30 cellular contexts compared by ENCODE assay signal in the genomic region with DNA sequence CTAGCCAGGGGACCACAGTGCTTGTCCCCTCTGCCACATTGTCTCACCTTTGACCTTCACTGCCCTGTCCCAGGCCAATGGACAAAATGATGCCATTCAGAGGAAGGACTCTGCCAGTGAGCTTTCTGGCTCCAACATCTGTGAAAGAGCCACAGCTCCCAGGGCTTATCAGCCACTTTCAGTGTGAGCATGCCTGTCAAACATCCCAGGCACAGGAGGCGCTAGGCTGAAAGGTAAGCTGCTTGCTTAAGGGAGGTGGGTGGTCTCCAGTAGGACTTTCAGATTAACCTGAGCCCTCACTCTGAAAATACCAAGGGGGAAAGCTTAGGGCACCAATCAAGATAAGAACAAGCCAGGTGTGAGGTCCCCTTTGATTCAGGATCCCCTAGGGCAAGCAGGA. TPM values are rescaled to one million over a fixed set of nuclear protein-coding genes. Genes with fewer than 3 reads are reported as not detected.
A peak's percentile ranks its signal among the peaks of the same experiment; 100 is the strongest.
DNase-seq lines count a peak whose midpoint lies in the region; ATAC-seq and TF ChIP-seq lines count a peak whose summit lies in the region.
"Had no signal": no experiment of that assay in that cellular context is flagged by ENCODE, and none has a peak within 500 bp of the region (broad histone marks: within the 10 kb centered on the region; RNA-seq: fewer than 3 reads in every experiment).

No MANE protein-coding gene starts in this region.

- DNase-seq in cardiac septum (ENCODE audit: low spot score) (peak; percentile 14), left cardiac atrium (no peak), endodermal cell (peak; percentile 67), osteocyte (ENCODE audit: extremely low spot score, unreplicated experiment) (peak; percentile 53), MG63 (no peak), foreskin fibroblast (no peak), omental fat pad (ENCODE audit: low spot score) (no peak)
- no peak for DNase-seq in activated naive CD4-positive, alpha-beta T cell treated with anti-CD3 and anti-CD28 coated beads, Interleukin-2, amount 50 U/mL, for 72 hours (ENCODE audit: low spot score in 2 of 2)
- DNase-seq: COR-L47, GDM1, NCI-H1092, NCI-H1417 treated with DMSO at 0.1 percent for 48 hours, NCI-H1694 treated with DMSO at 0.1 percent for 48 hours, NCI-H2081 treated with DMSO at 0.1 percent for 48 hours, NCI-H2171, NCI-H226, NCI-H510A, NCI-H69, SHP77 had no signal

- H3K9me3 ChIP-seq in endodermal cell (ENCODE audit: control insufficient read depth, low read length) (no peaks in the 10 kb centered on the region), MG63 (no peaks in the 10 kb centered on the region)

- intact Hi-C loops in cardiac septum (cut with DNase I) = no loop called here
- intact Hi-C loops in left cardiac atrium (cut with DNase I) = no loop called here

- H3K27me3 Mint-ChIP-seq in endodermal cell (ENCODE audit: insufficient read depth) (peaks cover 40% of the 10 kb centered on the region), osteocyte (ENCODE audit: unreplicated experiment) (peaks cover 6% of the 10 kb centered on the region)
- H3K27me3 Mint-ChIP-seq: CD4-positive, alpha-beta T cell; IgD-negative memory B cell had no signal

- peak; percentile 45 for TF ChIP-seq CTCF in endodermal cell (conservative IDR thresholded peaks at IDR 0.05)
- TF ChIP-seq CTCF in osteocyte (IDR thresholded peaks at IDR 0.05) = no peak
- no peak for TF ChIP-seq CTCF in foreskin fibroblast (IDR thresholded peaks at IDR 0.05; ENCODE audit: low read depth, low read length)
- no peak for TF ChIP-seq CTCF in omental fat pad (IDR thresholded peaks at IDR 0.05)

- 60 to 82% methylated on average over 1 of the region's 1 CpG for WGBS in endodermal cell (ENCODE audit: insufficient coverage in 1 of 2, insufficient read length in 1 of 2), 2 experiments

- H3K4me1 Mint-ChIP-seq in endodermal cell (peaks cover 10% of the 10 kb centered on the region), osteocyte (ENCODE audit: unreplicated experiment) (no peaks in the 10 kb centered on the region)

- no peak for ATAC-seq in left cardiac atrium
- ATAC-seq in activated naive CD4-positive, alpha-beta T cell treated with anti-CD3 and anti-CD28 coated beads, Interleukin-2, amount 50 U/mL, for 72 hours = no peak
- no peak for ATAC-seq in omental fat pad (ENCODE audit: low FRiP score)
- ATAC-seq: GM12878, Panc1 had no signal

- no peak overlapping the region for H3K9ac ChIP-seq in endodermal cell (ENCODE audit: extremely low read depth, low read length, poor library complexity, severe bottlenecking)
- H3K9ac ChIP-seq: BLaER1 treated with 17β-estradiol and CSF1 and Interleukin-3, amounts not matched to agents 10 nM and 100 nM; KMS-11 had no signal

- H3K27me3 ChIP-seq in endodermal cell (ENCODE audit: control insufficient read depth, insufficient read depth, low read length, poor library complexity, severe bottlenecking) (peaks cover 39% of the 10 kb centered on the region), MG63 (no peaks in the 10 kb centered on the region)

- H3K27ac Mint-ChIP-seq in endodermal cell = peak overlapping the region; percentile 48
- H3K27ac Mint-ChIP-seq in osteocyte (ENCODE audit: unreplicated experiment) = no peak overlapping the region
- H3K27ac Mint-ChIP-seq in activated naive CD4-positive, alpha-beta T cell treated with anti-CD3 and anti-CD28 coated beads, Interleukin-2, amount 50 U/mL, for 72 hours = no peak overlapping the region
- H3K27ac Mint-ChIP-seq: CD4-positive, alpha-beta T cell; IgD-negative memory B cell had no signal

- H3K4me1 ChIP-seq in endodermal cell (ENCODE audit: control insufficient read depth, insufficient read depth, low read length) = no peaks in the 10 kb centered on the region

- H3K4me3 ChIP-seq in endodermal cell (ENCODE audit: low read length) (no peak overlapping the region), MG63 (no peak overlapping the region), foreskin fibroblast (ENCODE audit: low read depth in 1 of 2, low read length in 2 of 2) (no peak overlapping the region)
- H3K4me3 ChIP-seq: BLaER1 treated with 17β-estradiol and CSF1 and Interleukin-3, amounts not matched to agents 10 nM and 100 nM; GM12878 had no signal

- H3K36me3 Mint-ChIP-seq in endodermal cell (ENCODE audit: low read depth) (no peaks in the 10 kb centered on the region), osteocyte (ENCODE audit: unreplicated experiment) (no peaks in the 10 kb centered on the region)
- H3K36me3 Mint-ChIP-seq in activated naive CD4-positive, alpha-beta T cell treated with anti-CD3 and anti-CD28 coated beads, Interleukin-2, amount 50 U/mL, for 72 hours = no peaks in the 10 kb centered on the region

- no peak overlapping the region for H3K27ac ChIP-seq in endodermal cell (ENCODE audit: low read depth, low read length)
- H3K27ac ChIP-seq: BLaER1 treated with 17β-estradiol and CSF1 and Interleukin-3, amounts not matched to agents 10 nM and 100 nM; KMS-11; RWPE1 had no signal

- H3K9me3 Mint-ChIP-seq in endodermal cell (no peaks in the 10 kb centered on the region), osteocyte (ENCODE audit: unreplicated experiment) (no peaks in the 10 kb centered on the region)
- no peaks in the 10 kb centered on the region for H3K9me3 Mint-ChIP-seq in activated naive CD4-positive, alpha-beta T cell treated with anti-CD3 and anti-CD28 coated beads, Interleukin-2, amount 50 U/mL, for 72 hours
- H3K9me3 Mint-ChIP-seq: CD4-positive, alpha-beta T cell had no signal

- H3K4me3 Mint-ChIP-seq in endodermal cell = no peak overlapping the region
- no peak overlapping the region for H3K4me3 Mint-ChIP-seq in osteocyte (ENCODE audit: unreplicated experiment)
- H3K4me3 Mint-ChIP-seq: CD4-positive, alpha-beta T cell had no signal

- H3K36me3 ChIP-seq in endodermal cell (ENCODE audit: control insufficient read depth, insufficient read depth, low read length) (no peaks in the 10 kb centered on the region), MG63 (no peaks in the 10 kb centered on the region)
- H3K36me3 ChIP-seq: BLaER1 treated with 17β-estradiol and CSF1 and Interleukin-3, amounts not matched to agents 10 nM and 100 nM had no signal

RNA-seq across cellular contexts. Expression of gene GDF10, which starts 59.8 kb away (rescaled TPM):
- total RNA-seq in cardiac septum = 1.7 TPM
- total RNA-seq in left cardiac atrium = 1 to 10 TPM in 1 of 2 donors, under 1 TPM in 1; 0.89 to 1.4 TPM
- not detected for total RNA-seq in endodermal cell
- 12.8 TPM for polyA plus RNA-seq in endodermal cell (2013, experiment 1 of 2)
- polyA plus RNA-seq in endodermal cell (2013, experiment 2 of 2) = 8.9 TPM
- total RNA-seq in osteocyte = not detected in 2 replicates
- total RNA-seq in activated naive CD4-positive, alpha-beta T cell treated with anti-CD3 and anti-CD28 coated beads, Interleukin-2, amount 50 U/mL, for 72 hours = under 1 TPM; 0.14 to 0.23 TPM
- not detected in 2 replicates for total RNA-seq in MG63 (2014; rRNA removed; shearing (Covaris generic); ENCODE audit: low replicate concordance)
- 1 to 10 TPM in 1 of 4 donors, under 1 TPM in 3; 0.48 to 2.4 (median 0.66) TPM for total RNA-seq in omental fat pad
- total RNA-seq: A172, GM12878, H4, OCI-LY7, SK-MEL-5 had no signal
- polyA plus RNA-seq: GM12878, IgD-negative memory B cell had no signal

Comparison
In these comparisons a context has a peak if more than half of its experiments do, and no peak if none do; other contexts are left out.
1. DNase-seq: peak in cardiac septum (single experiment), endodermal cell (single experiment) and osteocyte (single experiment); none in left cardiac atrium (single experiment), activated naive CD4-positive, alpha-beta T cell treated with anti-CD3 and anti-CD28 coated beads, Interleukin-2, amount 50 U/mL, for 72 hours (0 of 2), MG63 (single experiment), foreskin fibroblast (0 of 2) and omental fat pad (single experiment).